Comparison of ENCODE assay signal across 20 cellular contexts in the genomic region with DNA sequence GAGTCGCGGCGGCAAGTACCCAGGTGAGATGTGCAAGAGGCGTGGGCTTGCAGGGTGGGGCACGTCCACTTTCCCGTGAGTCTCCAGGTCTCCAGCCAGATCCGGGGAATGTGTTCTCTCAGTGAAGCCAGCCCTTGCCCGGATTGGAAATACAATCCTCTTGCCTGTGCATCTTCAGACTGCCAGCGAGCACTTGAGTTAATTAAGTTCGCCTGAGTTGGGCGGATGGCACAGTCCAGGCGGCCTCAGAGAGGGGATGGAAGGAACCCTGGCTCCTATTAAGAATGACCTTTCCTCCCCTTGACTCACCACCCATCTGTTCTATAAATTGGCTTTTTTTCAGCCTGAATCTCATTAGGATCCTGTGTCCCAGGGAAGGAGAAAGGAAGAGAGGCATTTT. TPM values are rescaled to one million over a fixed set of nuclear protein-coding genes. Genes with fewer than 3 reads are reported as not detected.
A peak's percentile ranks its signal among the peaks of the same experiment; 100 is the strongest.
DNase-seq lines count a peak whose midpoint lies in the region; ATAC-seq and TF ChIP-seq lines count a peak whose summit lies in the region.
"Had no signal": no experiment of that assay in that cellular context is flagged by ENCODE, and none has a peak within 500 bp of the region (broad histone marks: within the 10 kb centered on the region; RNA-seq: fewer than 3 reads in every experiment).

No MANE protein-coding gene starts in this region.

- H4K20me1 ChIP-seq in neural progenitor cell (ENCODE audit: low read depth): no peaks in the 10 kb centered on the region

- TF ChIP-seq CTCF in neural progenitor cell (IDR thresholded peaks at IDR 0.05) (no peak), BE2C (IDR thresholded peaks at IDR 0.05; ENCODE audit: low read depth, low read length) (no peak)

- H3K9me3 Mint-ChIP-seq in neural progenitor cell: peaks cover 2% of the 10 kb centered on the region
- H3K9me3 Mint-ChIP-seq: CD8-positive, alpha-beta T cell; H9 had no signal

- no peak overlapping the region for H3K27ac ChIP-seq in neural progenitor cell
- H3K27ac ChIP-seq: KMS-11 had no signal

- H3K36me3 Mint-ChIP-seq in neural progenitor cell: no peaks in the 10 kb centered on the region
- H3K36me3 Mint-ChIP-seq: CD8-positive, alpha-beta T cell had no signal

- no peak overlapping the region for H3K4me3 Mint-ChIP-seq in neural progenitor cell
- H3K4me3 Mint-ChIP-seq: CD8-positive, alpha-beta T cell; H9 had no signal

- H3K4me1 Mint-ChIP-seq in neural progenitor cell: peaks cover 50% of the 10 kb centered on the region

- H3K79me2 ChIP-seq in neural progenitor cell (ENCODE audit: low read depth): no peaks in the 10 kb centered on the region

- H3F3A ChIP-seq in neural progenitor cell (ENCODE audit: low read depth): peaks cover 28% of the 10 kb centered on the region

- H3K36me3 ChIP-seq in neural progenitor cell: no peaks in the 10 kb centered on the region
- no peaks in the 10 kb centered on the region for H3K36me3 ChIP-seq in BE2C
- H3K36me3 ChIP-seq: MG63 had no signal

- peaks cover 22% of the 10 kb centered on the region for H3K27me3 ChIP-seq in neural progenitor cell
- H3K27me3 ChIP-seq in BE2C: no peaks in the 10 kb centered on the region
- H3K27me3 ChIP-seq: MG63 had no signal

- peak; percentile 71 for DNase-seq in NCI-H187 treated with DMSO at 0.1 percent for 48 hours (lab: John Stamatoyannopoulos, UW)
- peak; percentile 78 for DNase-seq in NCI-H2227 treated with DMSO at 0.1 percent for 48 hours (lab: John Stamatoyannopoulos, UW)
- peak; percentile 85 for DNase-seq in SK-N-DZ (ENCODE audit: low spot score)
- DNase-seq in neural progenitor cell (ENCODE audit: low spot score): no peak
- DNase-seq in activated CD4-positive, alpha-beta T cell treated with anti-CD3 and anti-CD28 coated beads, Interleukin-2, amount 50 U/mL, for 48 hours: no peak
- no peak for DNase-seq in NCI-H1436 treated with DMSO at 0.1 percent for 48 hours (lab: John Stamatoyannopoulos, UW)
- no peak for DNase-seq in BE2C
- DNase-seq: CD8-positive, alpha-beta T cell; EL; H9; MG63; NCI-H1105 treated with DMSO at 0.1 percent for 48 hours; NCI-H2081 treated with DMSO at 0.1 percent for 48 hours; NCI-H748 treated with DMSO at 0.1 percent for 48 hours; SIG-M5 had no signal

- H3K27me3 Mint-ChIP-seq in neural progenitor cell (ENCODE audit: insufficient read depth, low read depth): peaks cover 20% of the 10 kb centered on the region

- H2AFZ ChIP-seq in neural progenitor cell (replicated peaks): no peak overlapping the region

- no peak overlapping the region for H3K4me2 ChIP-seq in neural progenitor cell
- H3K4me2 ChIP-seq: KMS-11 had no signal

- H3K27ac Mint-ChIP-seq in neural progenitor cell: peak overlapping the region; percentile 18
- H3K27ac Mint-ChIP-seq: CD8-positive, alpha-beta T cell; H9 had no signal

- H3K9me3 ChIP-seq in neural progenitor cell (ENCODE audit: low read depth): no peaks in the 10 kb centered on the region
- H3K9me3 ChIP-seq in BE2C: no peaks in the 10 kb centered on the region
- H3K9me3 ChIP-seq: MG63 had no signal

- ATAC-seq in GM21515 (IDR thresholded peaks at IDR 0.05; ENCODE audit: unreplicated experiment): no peak
- ATAC-seq: CD8-positive, alpha-beta T cell had no signal

- H3K4me1 ChIP-seq in neural progenitor cell: peaks cover 25% of the 10 kb centered on the region
- H3K4me1 ChIP-seq in BE2C: peaks cover 8% of the 10 kb centered on the region

- no peak overlapping the region for H3K9ac ChIP-seq in neural progenitor cell
- H3K9ac ChIP-seq: KMS-11 had no signal

- H3K4me3 ChIP-seq in neural progenitor cell (no peak overlapping the region), BE2C (ENCODE audit: low read depth, low read length) (no peak overlapping the region)
- H3K4me3 ChIP-seq: MG63 had no signal

RNA-seq across cellular contexts. Expression of a gene that starts 33.3 kb away (rescaled TPM):
- 3.9 and 4.1 TPM in 2 replicates for polyA plus RNA-seq in SK-N-DZ (2014; cell fraction: cytosol; rRNA removed)
- 5.7 and 8.7 TPM in 2 replicates for polyA plus RNA-seq in SK-N-DZ (2014; cell fraction: nucleus; rRNA removed)
- total RNA-seq in neural progenitor cell (ENCODE audit: low replicate concordance): 8.4 and 12.8 TPM in 2 replicates
- 1.0 TPM for polyA plus RNA-seq in BE2C (2012; ENCODE audit: insufficient read depth, insufficient read length, low read depth)
- total RNA-seq: CD8-positive, alpha-beta T cell; T-helper 2 cell treated with Interferon-gamma antibody and Interleukin-4, amounts not matched to agents 100 ng/mL and 5 ng/mL, for 36 hours had no signal
- polyA plus RNA-seq: AG04450, BJ had no signal

Comparison
In these comparisons a context has a peak if more than half of its experiments do, and no peak if none do; other contexts are left out.
1. DNase-seq: peak in NCI-H187 treated with DMSO at 0.1 percent for 48 hours (single experiment), NCI-H2227 treated with DMSO at 0.1 percent for 48 hours (single experiment) and SK-N-DZ (single experiment); none in neural progenitor cell (single experiment), activated CD4-positive, alpha-beta T cell treated with anti-CD3 and anti-CD28 coated beads, Interleukin-2, amount 50 U/mL, for 48 hours (0 of 2), NCI-H1436 treated with DMSO at 0.1 percent for 48 hours (single experiment) and BE2C (single experiment).